ENCODE assay signal across 1 cellular context in genomic region chr1:202565890-202566289, GRCh38.
TF ChIP-seq lines count a peak whose summit lies in the region.

No MANE protein-coding gene starts in this region.

TF ChIP-seq in WTC11, 78 proteins besides CTCF, POLR2A, EP300 and RAD21 (continued from another document):
- TF ChIP-seq, protein P1, sequence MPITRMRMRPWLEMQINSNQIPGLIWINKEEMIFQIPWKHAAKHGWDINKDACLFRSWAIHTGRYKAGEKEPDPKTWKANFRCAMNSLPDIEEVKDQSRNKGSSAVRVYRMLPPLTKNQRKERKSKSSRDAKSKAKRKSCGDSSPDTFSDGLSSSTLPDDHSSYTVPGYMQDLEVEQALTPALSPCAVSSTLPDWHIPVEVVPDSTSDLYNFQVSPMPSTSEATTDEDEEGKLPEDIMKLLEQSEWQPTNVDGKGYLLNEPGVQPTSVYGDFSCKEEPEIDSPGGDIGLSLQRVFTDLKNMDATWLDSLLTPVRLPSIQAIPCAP (CRISPR knock-in tag; IDR thresholded peaks at IDR 0.05) = no peak
- TF ChIP-seq NFYB (CRISPR knock-in tag; conservative IDR thresholded peaks at IDR 0.05; ENCODE audit: low read depth) = no peak
- no peak for TF ChIP-seq OVOL2 (CRISPR knock-in tag; IDR thresholded peaks at IDR 0.05; ENCODE audit: borderline replicate concordance)
- TF ChIP-seq CREB1 (CRISPR knock-in tag; IDR thresholded peaks at IDR 0.05) = no peak
- TF ChIP-seq, protein P2, sequence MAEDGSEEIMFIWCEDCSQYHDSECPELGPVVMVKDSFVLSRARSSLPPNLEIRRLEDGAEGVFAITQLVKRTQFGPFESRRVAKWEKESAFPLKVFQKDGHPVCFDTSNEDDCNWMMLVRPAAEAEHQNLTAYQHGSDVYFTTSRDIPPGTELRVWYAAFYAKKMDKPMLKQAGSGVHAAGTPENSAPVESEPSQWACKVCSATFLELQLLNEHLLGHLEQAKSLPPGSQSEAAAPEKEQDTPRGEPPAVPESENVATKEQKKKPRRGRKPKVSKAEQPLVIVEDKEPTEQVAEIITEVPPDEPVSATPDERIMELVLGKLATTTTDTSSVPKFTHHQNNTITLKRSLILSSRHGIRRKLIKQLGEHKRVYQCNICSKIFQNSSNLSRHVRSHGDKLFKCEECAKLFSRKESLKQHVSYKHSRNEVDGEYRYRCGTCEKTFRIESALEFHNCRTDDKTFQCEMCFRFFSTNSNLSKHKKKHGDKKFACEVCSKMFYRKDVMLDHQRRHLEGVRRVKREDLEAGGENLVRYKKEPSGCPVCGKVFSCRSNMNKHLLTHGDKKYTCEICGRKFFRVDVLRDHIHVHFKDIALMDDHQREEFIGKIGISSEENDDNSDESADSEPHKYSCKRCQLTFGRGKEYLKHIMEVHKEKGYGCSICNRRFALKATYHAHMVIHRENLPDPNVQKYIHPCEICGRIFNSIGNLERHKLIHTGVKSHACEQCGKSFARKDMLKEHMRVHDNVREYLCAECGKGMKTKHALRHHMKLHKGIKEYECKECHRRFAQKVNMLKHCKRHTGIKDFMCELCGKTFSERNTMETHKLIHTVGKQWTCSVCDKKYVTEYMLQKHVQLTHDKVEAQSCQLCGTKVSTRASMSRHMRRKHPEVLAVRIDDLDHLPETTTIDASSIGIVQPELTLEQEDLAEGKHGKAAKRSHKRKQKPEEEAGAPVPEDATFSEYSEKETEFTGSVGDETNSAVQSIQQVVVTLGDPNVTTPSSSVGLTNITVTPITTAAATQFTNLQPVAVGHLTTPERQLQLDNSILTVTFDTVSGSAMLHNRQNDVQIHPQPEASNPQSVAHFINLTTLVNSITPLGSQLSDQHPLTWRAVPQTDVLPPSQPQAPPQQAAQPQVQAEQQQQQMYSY (CRISPR knock-in tag; IDR thresholded peaks at IDR 0.05) = no peak
